ENCODE assay signal across 19 cellular contexts in the genomic region with DNA sequence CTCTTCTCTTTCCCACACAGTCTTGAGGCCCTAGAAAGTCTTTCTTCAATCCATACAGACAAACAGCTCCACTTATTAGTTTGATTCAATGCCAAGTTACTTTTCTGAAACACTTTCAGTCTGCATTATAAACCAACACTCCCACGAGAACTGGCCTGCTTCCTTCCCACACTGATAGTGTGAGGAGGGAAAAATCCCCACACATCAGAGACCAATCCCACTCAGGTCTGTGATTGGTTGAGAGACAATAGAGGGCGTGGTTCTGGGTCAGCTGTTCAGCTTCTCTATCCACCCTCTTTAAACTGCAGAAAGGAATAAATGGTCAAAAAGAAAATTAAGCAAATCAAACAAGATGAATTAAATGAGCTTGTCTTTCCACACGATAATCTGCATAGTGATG.
DNase-seq lines count a peak whose midpoint lies in the region; ATAC-seq and TF ChIP-seq lines count a peak whose summit lies in the region.
"Had no signal": no experiment of that assay in that cellular context is flagged by ENCODE, and none has a peak within 500 bp of the region (broad histone marks: within the 10 kb centered on the region; RNA-seq: fewer than 3 reads in every experiment).

No MANE protein-coding gene starts in this region.

- TF ChIP-seq CTCF in hepatocyte (IDR thresholded peaks at IDR 0.05; ENCODE audit: poor library complexity) (no peak), adrenal gland (IDR thresholded peaks at IDR 0.05) (no peak), GM10248 (IDR thresholded peaks at IDR 0.05; ENCODE audit: control extremely low read depth, extremely low read depth, low read depth, missing control alignments) (no peak)

- 75% methylated on average over 3 of the region's 3 CpGs for WGBS in hepatocyte (ENCODE audit: low lambda C conversion rate, missing lambda C conversion rate)
- WGBS in adrenal gland, 4 donors, result 63 to 69% (median 63%) methylated on average over 3 of the region's 3 CpGs

- peaks cover 20% of the 10 kb centered on the region for H3K27me3 ChIP-seq in adipocyte (replicated peaks; ENCODE audit: control insufficient read depth, insufficient read depth, low read length)
- H3K27me3 ChIP-seq in hepatocyte, result no peaks in the 10 kb centered on the region
- no peaks in the 10 kb centered on the region for H3K27me3 ChIP-seq in adrenal gland

- no peaks in the 10 kb centered on the region for H3K79me2 ChIP-seq in hepatocyte

- H3K4me1 ChIP-seq in adipocyte (ENCODE audit: control insufficient read depth, insufficient read depth, low read length) (no peaks in the 10 kb centered on the region), hepatocyte (ENCODE audit: insufficient read depth) (peaks cover 27% of the 10 kb centered on the region), adrenal gland (replicated peaks in 1 of 2) (no peaks in the 10 kb centered on the region)

- no peak for TF ChIP-seq POLR2A in adrenal gland (IDR thresholded peaks at IDR 0.05)

- no peak overlapping the region for H3K4me2 ChIP-seq in hepatocyte

- CTCF ChIA-PET in GM10248 (lab: Yijun Ruan, JAX), result interaction anchor here (1.7 kb wide), 1 partner anchor 21 kb away, joined by 4 read pairs; no protein-coding TSS in a partner anchor

- no peaks in the 10 kb centered on the region for H3K9me2 ChIP-seq in hepatocyte (replicated peaks; ENCODE audit: insufficient read depth)

- peak; percentile 45 for DNase-seq in adipocyte (ENCODE audit: low read depth)
- no peak for DNase-seq in hepatocyte (ENCODE audit: low spot score)
- no peak for DNase-seq in sciatic nerve (ENCODE audit: low spot score)
- no peak for DNase-seq in adrenal gland
- no peak for DNase-seq in HT-29 (ENCODE audit: low spot score)
- no peak for DNase-seq in GM10248 (ENCODE audit: extremely low spot score)
- no peak for DNase-seq in NCI-H82 treated with DMSO at 0.1 percent for 48 hours (lab: John Stamatoyannopoulos, UW; ENCODE audit: unreplicated experiment)
- DNase-seq: activated gamma-delta T cell; central memory CD4-positive, alpha-beta T cell; GM23248; NCI-H1105 treated with DMSO at 0.1 percent for 48 hours; NCI-H2081; NCI-H510A; NK-92 treated with Interleukin-12 subunit alpha and Interleukin-12 subunit beta, amount 100 ng/mL, for 24 hours; occipital lobe; T-helper 2 cell; WERI-Rb-1 had no signal

- H3K4me3 ChIP-seq in adipocyte (ENCODE audit: low read length), result no peak overlapping the region
- H3K4me3 ChIP-seq in hepatocyte, result no peak overlapping the region
- no peak overlapping the region for H3K4me3 ChIP-seq in adrenal gland
- H3K4me3 ChIP-seq: GM23248 had no signal

- H3K27ac ChIP-seq in hepatocyte (peak overlapping the region; percentile 20), adrenal gland (no peak overlapping the region)
- H3K27ac ChIP-seq: GM23248, WERI-Rb-1 had no signal

- POLR2A ChIA-PET in GM10248 (lab: Yijun Ruan, JAX), result no interaction called here

- no peaks in the 10 kb centered on the region for H4K20me1 ChIP-seq in hepatocyte (ENCODE audit: insufficient read depth, poor library complexity, severe bottlenecking)

- intact Hi-C loops in sciatic nerve (cut with DNase I) (no loop called here), adrenal gland (cut with DNase I) (no loop called here)

- H2AFZ ChIP-seq in hepatocyte, result no peak overlapping the region
- H2AFZ ChIP-seq: GM23248 had no signal

- ATAC-seq in GM18868 (IDR thresholded peaks at IDR 0.05; ENCODE audit: unreplicated experiment), result peak; percentile 66
- peak; percentile 76 for ATAC-seq in sciatic nerve
- ATAC-seq: Panc1 had no signal

- H3K9me3 ChIP-seq in adipocyte (ENCODE audit: control insufficient read depth, low read length) (peaks cover 22% of the 10 kb centered on the region), hepatocyte (ENCODE audit: low read depth) (no peaks in the 10 kb centered on the region), adrenal gland (replicated peaks in 1 of 3) (peaks cover 0 to 9% (median 0%) of the 10 kb centered on the region in 3 donors)

- no peak overlapping the region for H3K9ac ChIP-seq in adipocyte (ENCODE audit: low read length)
- H3K9ac ChIP-seq: GM23248 had no signal

- H3K36me3 ChIP-seq in adipocyte (ENCODE audit: control insufficient read depth, insufficient read depth, low read length, severe bottlenecking), result no peaks in the 10 kb centered on the region
- no peaks in the 10 kb centered on the region for H3K36me3 ChIP-seq in hepatocyte (replicated peaks; ENCODE audit: insufficient read depth, low read depth)
- no peaks in the 10 kb centered on the region for H3K36me3 ChIP-seq in adrenal gland (replicated peaks in 1 of 2)
- H3K36me3 ChIP-seq: WERI-Rb-1 had no signal
